In the genomic region with DNA sequence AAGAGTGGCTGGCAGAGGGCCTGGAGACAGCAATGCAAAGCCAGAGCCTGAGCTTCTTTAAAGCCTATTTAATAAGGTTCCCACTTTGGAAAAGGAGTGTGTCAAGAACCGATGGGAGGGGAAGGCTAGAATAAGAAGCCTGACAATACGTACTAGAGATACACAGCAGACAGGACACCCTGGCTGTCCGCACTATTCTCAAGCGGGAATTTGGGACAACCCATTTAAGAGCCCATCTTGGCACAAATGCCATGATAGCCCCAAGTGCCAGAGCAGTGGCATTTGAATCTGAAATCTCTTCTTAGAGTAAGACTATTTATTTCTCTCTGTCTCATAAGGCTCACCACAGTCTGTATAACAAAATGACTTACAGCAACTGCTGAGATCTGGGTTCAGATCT, we compare ENCODE assay signal across 16 cellular contexts. TPM values are rescaled to one million over a fixed set of nuclear protein-coding genes. Genes with fewer than 3 reads are reported as not detected.
DNase-seq lines count a peak whose midpoint lies in the region; ATAC-seq, FAIRE-seq and TF ChIP-seq lines count a peak whose summit lies in the region.
"Had no signal": no experiment of that assay in that cellular context is flagged by ENCODE, and none has a peak within 500 bp of the region (broad histone marks: within the 10 kb centered on the region; RNA-seq: fewer than 3 reads in every experiment).

No MANE protein-coding gene starts in this region.

- peaks cover 2% of the 10 kb centered on the region for H3K9me1 ChIP-seq in K562 (ENCODE audit: control insufficient read depth, insufficient read depth, low read length)

- no peaks in the 10 kb centered on the region for H3K9me3 Mint-ChIP-seq in activated CD4-positive, alpha-beta T cell treated with anti-CD3 and anti-CD28 coated beads, Interleukin-2, amount 10 ng/mL, durations not matched to agents 24 days and 14 days
- H3K9me3 Mint-ChIP-seq in activated CD4-positive, alpha-beta T cell treated with anti-CD3 and anti-CD28 coated beads, Interleukin-2, amount 10 ng/mL, durations not matched to agents 7 days and 5 days, result no peaks in the 10 kb centered on the region
- H3K9me3 Mint-ChIP-seq in stimulated activated memory B cell treated with anti-CD40 and anti-IgM and Interleukin-4, amounts not matched to agents 10 μg/mL and 1 μg/mL and 100 μg/mL, for 72 hours, result no peaks in the 10 kb centered on the region

- H3K9me2 ChIP-seq in PC-3 (replicated peaks; ENCODE audit: low read length), result no peaks in the 10 kb centered on the region

- in situ Hi-C loops in K562 (cut with MboI), result no loop called here

- intact Hi-C loops in activated CD4-positive, alpha-beta T cell treated with anti-CD3 and anti-CD28 coated beads, Interleukin-2, amount 10 ng/mL, durations not matched to agents 24 days and 14 days (cut with micrococcal nuclease), result loop anchor here (2.0 to 10.0 kb wide), 3 partner anchors 115 to 302 kb away; no protein-coding TSS in a partner anchor
- intact Hi-C loops in PC-3 (cut with micrococcal nuclease), result no loop called here
- intact Hi-C loops in K562 (cut with micrococcal nuclease), result no loop called here
- intact Hi-C loops in breast epithelium (cut with DNase I; ENCODE audit: low total_unique reads), result loop anchor here (10.0 kb wide), 1 partner anchor 628 kb away; no protein-coding TSS in a partner anchor

- peaks cover 50% of the 10 kb centered on the region for H3K4me1 Mint-ChIP-seq in activated CD4-positive, alpha-beta T cell treated with anti-CD3 and anti-CD28 coated beads, Interleukin-2, amount 10 ng/mL, durations not matched to agents 24 days and 14 days
- peaks cover 43% of the 10 kb centered on the region for H3K4me1 Mint-ChIP-seq in activated CD4-positive, alpha-beta T cell treated with anti-CD3 and anti-CD28 coated beads, Interleukin-2, amount 10 ng/mL, durations not matched to agents 7 days and 5 days
- H3K4me1 Mint-ChIP-seq in stimulated activated memory B cell treated with anti-CD40 and anti-IgM and Interleukin-4, amounts not matched to agents 10 μg/mL and 1 μg/mL and 100 μg/mL, for 72 hours, result peaks cover 49% of the 10 kb centered on the region

- ATAC-seq in PC-3, result no peak
- ATAC-seq in K562, result no peak
- ATAC-seq in stimulated activated memory B cell treated with anti-CD40 and anti-IgM and Interleukin-4, amounts not matched to agents 10 μg/mL and 1 μg/mL and 100 μg/mL, for 72 hours, result no peak

- H3K4me2 ChIP-seq in PC-3 (ENCODE audit: low read length), result peak overlapping the region; percentile 95; the same call in 1 of the 2 replicates
- no peak overlapping the region for H3K4me2 ChIP-seq in K562 (ENCODE audit: insufficient read depth, low read length)
- H3K4me2 ChIP-seq: BLaER1 had no signal

- no peaks in the 10 kb centered on the region for H3K27me3 Mint-ChIP-seq in activated CD4-positive, alpha-beta T cell treated with anti-CD3 and anti-CD28 coated beads, Interleukin-2, amount 10 ng/mL, durations not matched to agents 24 days and 14 days
- no peaks in the 10 kb centered on the region for H3K27me3 Mint-ChIP-seq in activated CD4-positive, alpha-beta T cell treated with anti-CD3 and anti-CD28 coated beads, Interleukin-2, amount 10 ng/mL, durations not matched to agents 7 days and 5 days
- no peaks in the 10 kb centered on the region for H3K27me3 Mint-ChIP-seq in stimulated activated memory B cell treated with anti-CD40 and anti-IgM and Interleukin-4, amounts not matched to agents 10 μg/mL and 1 μg/mL and 100 μg/mL, for 72 hours

- no peak for FAIRE-seq in K562 (lab: Jason Lieb, UNC)

- H3K27ac Mint-ChIP-seq in activated CD4-positive, alpha-beta T cell treated with anti-CD3 and anti-CD28 coated beads, Interleukin-2, amount 10 ng/mL, durations not matched to agents 24 days and 14 days, result peak overlapping the region; percentile 84
- H3K27ac Mint-ChIP-seq in activated CD4-positive, alpha-beta T cell treated with anti-CD3 and anti-CD28 coated beads, Interleukin-2, amount 10 ng/mL, durations not matched to agents 7 days and 5 days, result no peak overlapping the region
- peak overlapping the region; percentile 35 for H3K27ac Mint-ChIP-seq in stimulated activated memory B cell treated with anti-CD40 and anti-IgM and Interleukin-4, amounts not matched to agents 10 μg/mL and 1 μg/mL and 100 μg/mL, for 72 hours

- TF ChIP-seq POLR2A in K562 (conservative IDR thresholded peaks at IDR 0.05), result no peak
- TF ChIP-seq POLR2A in breast epithelium (IDR thresholded peaks at IDR 0.05), result no peak

- H3K27me3 ChIP-seq in PC-3 (ENCODE audit: low read length) (no peaks in the 10 kb centered on the region), K562 (ENCODE audit: control insufficient read depth in 2 of 2, insufficient read depth in 2 of 2, low read length in 2 of 2) (no peaks in the 10 kb centered on the region), breast epithelium (no peaks in the 10 kb centered on the region)
- H3K27me3 ChIP-seq: BLaER1 had no signal

- H3K4me3 ChIP-seq in PC-3 (ENCODE audit: low read length) (no peak overlapping the region), K562 (no peak overlapping the region), breast epithelium (no peak overlapping the region)
- H3K4me3 ChIP-seq: BLaER1 had no signal

- TF ChIP-seq EP300 in K562 (IDR thresholded peaks at IDR 0.05; ENCODE audit: low read length), result no peak

- H3K27ac ChIP-seq in PC-3 (ENCODE audit: low read length) (no peak overlapping the region), K562 (ENCODE audit: extremely low read depth, low read depth, low read length) (no peak overlapping the region), breast epithelium (no peak overlapping the region)
- H3K27ac ChIP-seq: BLaER1, RWPE1 had no signal

- TF ChIP-seq RAD21 in K562 (CRISPR knock-in tag; conservative IDR thresholded peaks at IDR 0.05 in 1 of 2, IDR thresholded peaks at IDR 0.05 in 1 of 2), result no peak

- CTCF ChIA-PET in activated CD4-positive, alpha-beta T cell treated with anti-CD3 and anti-CD28 coated beads, Interleukin-2, amount 10 ng/mL, durations not matched to agents 7 days and 5 days (lab: Charles Lee), result interaction anchor here (1.0 to 1.4 kb wide), 2 partner anchors 18 to 33 kb away, joined by 3 to 5 read pairs; no protein-coding TSS in a partner anchor
- CTCF ChIA-PET in PC-3 (lab: Charles Lee), result no interaction called here
- CTCF ChIA-PET in K562 (lab: Yijun Ruan, JAX; ENCODE audit: low intra/inter-chr PET ratio), result no interaction called here

- BruUV-seq in PC-3 (replicated peaks; lab: Mats Ljungman, UMichigan) (no TSS peak), K562 (replicated peaks; lab: Mats Ljungman, UMichigan) (no TSS peak)

- H3F3A ChIP-seq in PC-3 (ENCODE audit: low read length, unreplicated experiment), result peaks cover 3% of the 10 kb centered on the region

- POLR2A ChIA-PET in activated CD4-positive, alpha-beta T cell treated with anti-CD3 and anti-CD28 coated beads, Interleukin-2, amount 10 ng/mL, durations not matched to agents 7 days and 5 days (lab: Charles Lee), result no interaction called here
- POLR2A ChIA-PET in PC-3 (lab: Charles Lee; ENCODE audit: unreplicated experiment), result no interaction called here
- POLR2A ChIA-PET in K562 (lab: Yijun Ruan, JAX), result no interaction called here

- no peak for TF ChIP-seq CTCF in PC-3 (conservative IDR thresholded peaks at IDR 0.05; ENCODE audit: low read depth, low read length)
- TF ChIP-seq CTCF in K562 (IDR thresholded peaks at IDR 0.05 in 2 of 3, conservative IDR thresholded peaks at IDR 0.05 in 1 of 3; ENCODE audit: insufficient read depth in 2 of 3, low read depth in 1 of 3, low read length in 3 of 3), result no peak
- TF ChIP-seq CTCF in breast epithelium (IDR thresholded peaks at IDR 0.05), result no peak

- H3K4me1 ChIP-seq in PC-3 (ENCODE audit: insufficient read depth, low read length) (peaks cover 25% of the 10 kb centered on the region), K562 (replicated peaks in 1 of 2; ENCODE audit: control insufficient read depth in 2 of 2, insufficient read depth in 2 of 2, low read length in 2 of 2) (peaks cover 9 to 10% of the 10 kb centered on the region in 2 experiments; a peak in 4 of 5 replicates), breast epithelium (peaks cover 0 to 4% of the 10 kb centered on the region in 2 donors)

- H3K36me3 ChIP-seq in PC-3 (ENCODE audit: low read depth, low read length) (no peaks in the 10 kb centered on the region), K562 (ENCODE audit: control insufficient read depth, insufficient read depth, low read length) (no peaks in the 10 kb centered on the region), breast epithelium (no peaks in the 10 kb centered on the region)
- H3K36me3 ChIP-seq: BLaER1 had no signal

- WGBS in K562 (ENCODE audit: insufficient coverage, low coverage, missing lambda C conversion rate), result 65% methylated on average over 4 of the region's 4 CpGs

- H3K9me3 ChIP-seq in PC-3 (ENCODE audit: low read length), result no peaks in the 10 kb centered on the region
- H3K9me3 ChIP-seq in K562 (replicated peaks; ENCODE audit: control insufficient read depth, insufficient read depth, low read depth, low read length), result no peaks in the 10 kb centered on the region
- H3K9me3 ChIP-seq in breast epithelium, result no peaks in the 10 kb centered on the region
- H3K9me3 ChIP-seq: BLaER1 had no signal

- H2AFZ ChIP-seq in PC-3 (ENCODE audit: low read length) (no peak overlapping the region), K562 (ENCODE audit: low read depth, low read length) (no peak overlapping the region)

- no peak for DNase-seq in activated CD4-positive, alpha-beta T cell treated with anti-CD3 and anti-CD28 coated beads, Interleukin-2, amount 10 ng/mL, durations not matched to agents 24 days and 14 days
- no peak for DNase-seq in activated CD4-positive, alpha-beta T cell treated with anti-CD3 and anti-CD28 coated beads, Interleukin-2, amount 10 ng/mL, durations not matched to agents 7 days and 5 days
- DNase-seq in PC-3 (no peak), K562 (ENCODE audit: extremely low read depth in 1 of 4, low spot score in 3 of 4) (no peak), T-helper 1 cell (no peak), breast epithelium (ENCODE audit: low spot score in 2 of 2) (no peak)
- DNase-seq in stimulated activated CD4-positive, alpha-beta T cell treated with anti-CD3 and anti-CD28 coated beads, Interleukin-1b, Interleukin-23, amount 100 ng/mL, for 48 hours, result no peak
- DNase-seq: 8988T, H7, Karpas-422, NCI-H1930, NCI-H2171 treated with DMSO at 0.1 percent for 48 hours, NCI-H524 had no signal

- H3K9ac ChIP-seq in PC-3 (ENCODE audit: low read length) (no peak overlapping the region), K562 (ENCODE audit: insufficient read depth in 1 of 2, low read depth in 2 of 2, low read length in 2 of 2) (no peak overlapping the region)
- H3K9ac ChIP-seq: BLaER1 had no signal

- H3K4me3 Mint-ChIP-seq in activated CD4-positive, alpha-beta T cell treated with anti-CD3 and anti-CD28 coated beads, Interleukin-2, amount 10 ng/mL, durations not matched to agents 24 days and 14 days, result peak overlapping the region; percentile 57
- H3K4me3 Mint-ChIP-seq in activated CD4-positive, alpha-beta T cell treated with anti-CD3 and anti-CD28 coated beads, Interleukin-2, amount 10 ng/mL, durations not matched to agents 7 days and 5 days, result no peak overlapping the region
- H3K4me3 Mint-ChIP-seq in stimulated activated memory B cell treated with anti-CD40 and anti-IgM and Interleukin-4, amounts not matched to agents 10 μg/mL and 1 μg/mL and 100 μg/mL, for 72 hours, result no peak overlapping the region

- H3K79me2 ChIP-seq in PC-3 (ENCODE audit: low read length) (peaks cover 76% of the 10 kb centered on the region), K562 (ENCODE audit: control insufficient read depth, insufficient read depth, low read length) (peaks cover 5% of the 10 kb centered on the region; the same call in 1 of the 3 replicates)

- peaks cover 19% of the 10 kb centered on the region for H3K36me3 Mint-ChIP-seq in activated CD4-positive, alpha-beta T cell treated with anti-CD3 and anti-CD28 coated beads, Interleukin-2, amount 10 ng/mL, durations not matched to agents 24 days and 14 days (ENCODE audit: low read depth)
- peaks cover 5% of the 10 kb centered on the region for H3K36me3 Mint-ChIP-seq in activated CD4-positive, alpha-beta T cell treated with anti-CD3 and anti-CD28 coated beads, Interleukin-2, amount 10 ng/mL, durations not matched to agents 7 days and 5 days (ENCODE audit: low read depth)
- H3K36me3 Mint-ChIP-seq in stimulated activated memory B cell treated with anti-CD40 and anti-IgM and Interleukin-4, amounts not matched to agents 10 μg/mL and 1 μg/mL and 100 μg/mL, for 72 hours, result no peaks in the 10 kb centered on the region

- H4K20me1 ChIP-seq in PC-3 (ENCODE audit: low read length) (peaks cover 26% of the 10 kb centered on the region), K562 (replicated peaks; ENCODE audit: control insufficient read depth, insufficient read depth, low read length) (peaks cover 3% of the 10 kb centered on the region; the same call in 1 of the 2 replicates)

RNA-seq across cellular contexts. Expression of a gene that starts 3.1 kb away (rescaled TPM):
- 38.2 and 47.4 TPM in 2 replicates for total RNA-seq in activated CD4-positive, alpha-beta T cell treated with anti-CD3 and anti-CD28 coated beads, Interleukin-2, amount 10 ng/mL, durations not matched to agents 24 days and 14 days
- 10 to 100 TPM; 31.1 to 35.9 TPM for total RNA-seq in activated CD4-positive, alpha-beta T cell treated with anti-CD3 and anti-CD28 coated beads, Interleukin-2, amount 10 ng/mL, durations not matched to agents 7 days and 5 days
- total RNA-seq in PC-3 (2014; rRNA removed), result 18.3 and 21.0 TPM in 2 replicates
- total RNA-seq in K562 (2011; cell fraction: chromatin; rRNA removed; ENCODE audit: low replicate concordance), result 23.2 and 32.8 TPM in 2 replicates
- 10.0 and 15.4 TPM in 2 replicates for total RNA-seq in K562 (2011; cell fraction: nucleolus; rRNA removed)
- total RNA-seq in K562 (2011; cell fraction: nucleoplasm; rRNA removed), result 20.7 and 25.2 TPM in 2 replicates
- total RNA-seq in K562 (2014; rRNA removed), result 10.1 and 13.4 TPM in 2 replicates
- 12.4 and 14.3 TPM in 2 replicates for total RNA-seq in K562 (2014; rRNA removed; fragmentation: Illumina TruSeq; extraction: Trizol)
- 11.6 and 14.3 TPM in 2 replicates for total RNA-seq in K562 (2015; rRNA removed; fragmentation: Illumina TruSeq; extraction: Trizol)
- 19.3 and 19.9 TPM in 2 replicates for total RNA-seq in K562 (2021)
- polyA plus RNA-seq in K562 (2011; rRNA removed), result 8.6 and 13.5 TPM in 2 replicates
- 8.5 and 9.4 TPM in 2 replicates for polyA plus RNA-seq in K562 (2011; cell fraction: cytosol; rRNA removed)
- polyA plus RNA-seq in K562 (2011; cell fraction: nucleus; rRNA removed), result 5.7 and 6.0 TPM in 2 replicates
- 15.9 and 17.4 TPM in 2 replicates for polyA plus RNA-seq in K562 (2012)
- polyA plus RNA-seq in K562 (2014; fragmentation: Illumina TruSeq; extraction: Trizol), result 25.3 and 31.8 TPM in 2 replicates
- under 1 TPM; 0.48 to 0.69 TPM for polyA plus RNA-seq in K562 (2014; fragmentation: Nextera tagmentation; extraction: Ambion mirVana)
- 18.3 and 23.7 TPM in 2 replicates for polyA plus RNA-seq in K562 (2014; rRNA removed)
- 10.6 and 14.1 TPM in 2 replicates for polyA minus RNA-seq in K562 (2011; rRNA and poly(A)+ RNA removed)
- polyA minus RNA-seq in K562 (2011; cell fraction: cytosol; rRNA and poly(A)+ RNA removed), result 5.7 and 9.4 TPM in 2 replicates
- polyA minus RNA-seq in K562 (2011; cell fraction: nucleus; rRNA and poly(A)+ RNA removed), result 10.6 and 14.6 TPM in 2 replicates
- total RNA-seq in breast epithelium, result 10 to 100 TPM in 2 of 3 donors, 1 to 10 TPM in 1; 7.5 to 29.2 (median 17.0) TPM

Comparison
In these comparisons a context has a peak if more than half of its experiments do, and no peak if none do; other contexts are left out.
1. intact Hi-C loops: an anchor here in activated CD4-positive, alpha-beta T cell treated with anti-CD3 and anti-CD28 coated beads, Interleukin-2, amount 10 ng/mL, durations not matched to agents 24 days and 14 days (2.0 to 10.0 kb wide) and breast epithelium (10.0 kb wide); none called in PC-3 and K562.